Comparison of ENCODE assay signal across 1 cellular context in genomic region chr13:90683711-90684131, GRCh38.
TF ChIP-seq lines count a peak whose summit lies in the region.

No MANE protein-coding gene starts in this region.

TF ChIP-seq in GM23338, 12 proteins besides CTCF, POLR2A, EP300 and RAD21 (continued from another document):
- TF ChIP-seq, protein P1, sequence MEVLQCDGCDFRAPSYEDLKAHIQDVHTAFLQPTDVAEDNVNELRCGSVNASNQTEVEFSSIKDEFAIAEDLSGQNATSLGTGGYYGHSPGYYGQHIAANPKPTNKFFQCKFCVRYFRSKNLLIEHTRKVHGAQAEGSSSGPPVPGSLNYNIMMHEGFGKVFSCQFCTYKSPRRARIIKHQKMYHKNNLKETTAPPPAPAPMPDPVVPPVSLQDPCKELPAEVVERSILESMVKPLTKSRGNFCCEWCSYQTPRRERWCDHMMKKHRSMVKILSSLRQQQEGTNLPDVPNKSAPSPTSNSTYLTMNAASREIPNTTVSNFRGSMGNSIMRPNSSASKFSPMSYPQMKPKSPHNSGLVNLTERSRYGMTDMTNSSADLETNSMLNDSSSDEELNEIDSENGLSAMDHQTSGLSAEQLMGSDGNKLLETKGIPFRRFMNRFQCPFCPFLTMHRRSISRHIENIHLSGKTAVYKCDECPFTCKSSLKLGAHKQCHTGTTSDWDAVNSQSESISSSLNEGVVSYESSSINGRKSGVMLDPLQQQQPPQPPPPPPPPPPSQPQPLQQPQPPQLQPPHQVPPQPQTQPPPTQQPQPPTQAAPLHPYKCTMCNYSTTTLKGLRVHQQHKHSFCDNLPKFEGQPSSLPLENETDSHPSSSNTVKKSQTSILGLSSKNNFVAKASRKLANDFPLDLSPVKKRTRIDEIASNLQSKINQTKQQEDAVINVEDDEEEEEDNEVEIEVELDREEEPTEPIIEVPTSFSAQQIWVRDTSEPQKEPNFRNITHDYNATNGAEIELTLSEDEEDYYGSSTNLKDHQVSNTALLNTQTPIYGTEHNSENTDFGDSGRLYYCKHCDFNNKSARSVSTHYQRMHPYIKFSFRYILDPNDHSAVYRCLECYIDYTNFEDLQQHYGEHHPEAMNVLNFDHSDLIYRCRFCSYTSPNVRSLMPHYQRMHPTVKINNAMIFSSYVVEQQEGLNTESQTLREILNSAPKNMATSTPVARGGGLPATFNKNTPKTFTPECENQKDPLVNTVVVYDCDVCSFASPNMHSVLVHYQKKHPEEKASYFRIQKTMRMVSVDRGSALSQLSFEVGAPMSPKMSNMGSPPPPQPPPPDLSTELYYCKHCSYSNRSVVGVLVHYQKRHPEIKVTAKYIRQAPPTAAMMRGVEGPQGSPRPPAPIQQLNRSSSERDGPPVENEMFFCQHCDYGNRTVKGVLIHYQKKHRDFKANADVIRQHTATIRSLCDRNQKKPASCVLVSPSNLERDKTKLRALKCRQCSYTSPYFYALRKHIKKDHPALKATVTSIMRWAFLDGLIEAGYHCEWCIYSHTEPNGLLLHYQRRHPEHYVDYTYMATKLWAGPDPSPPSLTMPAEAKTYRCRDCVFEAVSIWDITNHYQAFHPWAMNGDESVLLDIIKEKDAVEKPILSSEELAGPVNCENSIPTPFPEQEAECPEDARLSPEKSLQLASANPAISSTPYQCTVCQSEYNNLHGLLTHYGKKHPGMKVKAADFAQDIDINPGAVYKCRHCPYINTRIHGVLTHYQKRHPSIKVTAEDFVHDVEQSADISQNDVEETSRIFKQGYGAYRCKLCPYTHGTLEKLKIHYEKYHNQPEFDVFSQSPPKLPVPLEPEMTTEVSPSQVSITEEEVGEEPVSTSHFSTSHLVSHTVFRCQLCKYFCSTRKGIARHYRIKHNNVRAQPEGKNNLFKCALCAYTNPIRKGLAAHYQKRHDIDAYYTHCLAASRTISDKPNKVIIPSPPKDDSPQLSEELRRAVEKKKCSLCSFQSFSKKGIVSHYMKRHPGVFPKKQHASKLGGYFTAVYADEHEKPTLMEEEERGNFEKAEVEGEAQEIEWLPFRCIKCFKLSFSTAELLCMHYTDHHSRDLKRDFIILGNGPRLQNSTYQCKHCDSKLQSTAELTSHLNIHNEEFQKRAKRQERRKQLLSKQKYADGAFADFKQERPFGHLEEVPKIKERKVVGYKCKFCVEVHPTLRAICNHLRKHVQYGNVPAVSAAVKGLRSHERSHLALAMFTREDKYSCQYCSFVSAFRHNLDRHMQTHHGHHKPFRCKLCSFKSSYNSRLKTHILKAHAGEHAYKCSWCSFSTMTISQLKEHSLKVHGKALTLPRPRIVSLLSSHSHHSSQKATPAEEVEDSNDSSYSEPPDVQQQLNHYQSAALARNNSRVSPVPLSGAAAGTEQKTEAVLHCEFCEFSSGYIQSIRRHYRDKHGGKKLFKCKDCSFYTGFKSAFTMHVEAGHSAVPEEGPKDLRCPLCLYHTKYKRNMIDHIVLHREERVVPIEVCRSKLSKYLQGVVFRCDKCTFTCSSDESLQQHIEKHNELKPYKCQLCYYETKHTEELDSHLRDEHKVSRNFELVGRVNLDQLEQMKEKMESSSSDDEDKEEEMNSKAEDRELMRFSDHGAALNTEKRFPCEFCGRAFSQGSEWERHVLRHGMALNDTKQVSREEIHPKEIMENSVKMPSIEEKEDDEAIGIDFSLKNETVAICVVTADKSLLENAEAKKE (CRISPR knock-in tag; IDR thresholded peaks at IDR 0.05): no peak
- TF ChIP-seq ZNF331 (CRISPR knock-in tag; IDR thresholded peaks at IDR 0.05; ENCODE audit: low read depth) (no peak), EZH2 (IDR thresholded peaks at IDR 0.05; ENCODE audit: low read depth, unreplicated experiment) (no peak)
